In the genomic region with DNA sequence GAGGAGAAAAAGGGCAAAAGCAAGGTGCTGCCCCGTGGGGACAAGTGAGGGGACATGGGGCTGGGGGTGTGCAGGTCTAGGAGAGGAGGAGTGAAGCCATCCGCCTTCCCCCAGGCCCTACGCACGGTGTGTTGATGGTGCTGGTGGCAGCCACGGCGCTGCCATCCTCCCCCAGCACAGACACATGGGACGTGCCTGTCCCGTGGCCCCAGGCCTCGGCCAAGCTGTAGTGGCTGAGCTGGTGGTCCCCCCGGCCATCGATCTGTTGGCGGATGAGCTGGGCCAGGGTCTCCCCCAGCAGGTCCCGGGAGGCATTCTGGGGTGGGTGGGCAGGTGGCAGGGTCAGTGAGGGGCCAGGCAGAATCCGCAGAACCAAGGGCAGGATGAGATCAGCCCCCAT, we compare ENCODE assay signal across 34 cellular contexts. TPM values are rescaled to one million over a fixed set of nuclear protein-coding genes. Genes with fewer than 3 reads are reported as not detected.
"Had no signal": no experiment of that assay in that cellular context is flagged by ENCODE, and none has a peak within 500 bp of the region (broad histone marks: within the 10 kb centered on the region; RNA-seq: fewer than 3 reads in every experiment).

No MANE protein-coding gene starts in this region.

- H3K9me3 ChIP-seq: SK-N-SH had no signal

- H3K27ac ChIP-seq: ascending aorta, cardiac muscle cell, Peyer's patch, SJSA1, WERI-Rb-1 had no signal

- H3K36me3 ChIP-seq: cardiac muscle cell, Peyer's patch, WERI-Rb-1 had no signal

- H3K4me3 ChIP-seq: ascending aorta, cardiac muscle cell, Peyer's patch, SJSA1 had no signal

- H3K9ac ChIP-seq: SK-N-SH had no signal

- H3K4me2 ChIP-seq: SK-N-SH had no signal

- H3K27me3 ChIP-seq: ascending aorta, cardiac muscle cell, Peyer's patch, SJSA1 had no signal

- DNase-seq: activated CD4-positive, alpha-beta memory T cell treated with anti-CD3 and anti-CD28 coated beads, Interleukin-2, amount 10 ng/mL, durations not matched to agents 7 days and 5 days; activated CD4-positive, alpha-beta T cell treated with anti-CD3 and anti-CD28 coated beads for 1 hour; activated CD4-positive, alpha-beta T cell treated with anti-CD3 and anti-CD28 coated beads for 48 hours; activated CD4-positive, CD25-positive, alpha-beta regulatory T cell; activated CD8-positive, alpha-beta memory T cell treated with anti-CD3 and anti-CD28 coated beads for 24 hours; activated CD8-positive, alpha-beta memory T cell treated with anti-CD3 and anti-CD28 coated beads, Interleukin-2, amount 10 ng/mL, durations not matched to agents 7 days and 5 days; activated CD8-positive, alpha-beta memory T cell treated with anti-CD3 and anti-CD28 coated beads, Interleukin-2, amount 50 U/mL, for 48 hours; activated effector memory CD4-positive, alpha-beta T cell treated with Interleukin-2 at 50 U/mL for 16 hours; activated naive CD4-positive, alpha-beta T cell treated with anti-CD3 and anti-CD28 coated beads, Interleukin-2, amount 50 U/mL, for 16 hours; activated naive CD8-positive, alpha-beta T cell treated with anti-CD3 and anti-CD28 coated beads for 36 hours; activated T-cell treated with anti-CD3 and anti-CD28 coated beads, Interleukin-2, amount 50 U/mL, for 48 hours; amniotic stem cell; Karpas-422; KBM-7; NCI-H1048; NCI-H1105 treated with DMSO at 0.1 percent for 48 hours; NCI-H1436; NCI-H1694; NCI-H1930; NCI-H2081 treated with DMSO at 0.1 percent for 48 hours; NCI-H226; NCI-H446 treated with DMSO at 0.1 percent for 48 hours; NCI-H524; NCI-H69; PC-3; Peyer's patch; RPMI8226; SHP77 treated with DMSO at 0.1 percent for 48 hours; T-helper 9 cell; WERI-Rb-1 had no signal

- H3K4me1 ChIP-seq: ascending aorta, Peyer's patch, SJSA1 had no signal

- ATAC-seq: activated CD8-positive, alpha-beta memory T cell treated with anti-CD3 and anti-CD28 coated beads, Interleukin-2, amount 10 ng/mL, durations not matched to agents 7 days and 5 days; PC-3 had no signal

RNA-seq across cellular contexts. Expression of a gene that starts 18.9 kb away (rescaled TPM):
- total RNA-seq: activated CD4-positive, alpha-beta memory T cell treated with anti-CD3 and anti-CD28 coated beads, Interleukin-2, amount 10 ng/mL, durations not matched to agents 7 days and 5 days; activated naive CD8-positive, alpha-beta T cell treated with anti-CD3 and anti-CD28 coated beads for 36 hours had no signal
